In genomic region chr1:200530551-200531261, GRCh38 we compare ENCODE assay signal across 13 cellular contexts.
DNase-seq lines count a peak whose midpoint lies in the region; ATAC-seq and TF ChIP-seq lines count a peak whose summit lies in the region.
"Had no signal": no experiment of that assay in that cellular context is flagged by ENCODE, and none has a peak within 500 bp of the region (broad histone marks: within the 10 kb centered on the region; RNA-seq: fewer than 3 reads in every experiment).

No MANE protein-coding gene starts in this region.

- POLR2A ChIA-PET in activated CD8-positive, alpha-beta T cell treated with anti-CD3 and anti-CD28 coated beads for 36 hours (lab: Charles Lee): no interaction called here

- H3K4me3 Mint-ChIP-seq in activated CD8-positive, alpha-beta T cell treated with anti-CD3 and anti-CD28 coated beads for 36 hours: no peak overlapping the region

- CTCF ChIA-PET in activated CD8-positive, alpha-beta T cell treated with anti-CD3 and anti-CD28 coated beads for 36 hours (lab: Charles Lee): interaction anchor here (1.1 to 2.0 kb wide), 2 partner anchors 205 to 845 kb away, joined by 3 to 4 read pairs; no protein-coding TSS in a partner anchor

- ATAC-seq in activated CD8-positive, alpha-beta T cell treated with anti-CD3 and anti-CD28 coated beads for 36 hours: peak; percentile 90
- ATAC-seq: left colon had no signal

- peaks cover 28% of the 10 kb centered on the region for H3K4me1 Mint-ChIP-seq in activated CD8-positive, alpha-beta T cell treated with anti-CD3 and anti-CD28 coated beads for 36 hours (ENCODE audit: low read depth)

- no peak overlapping the region for H3K27ac ChIP-seq in effector memory CD4-positive, alpha-beta T cell (ENCODE audit: insufficient read depth, low read length, poor library complexity, severe bottlenecking)
- H3K27ac ChIP-seq in coronary artery (no peak overlapping the region), sigmoid colon (no peak overlapping the region)
- H3K27ac ChIP-seq: adrenal gland had no signal

- no peaks in the 10 kb centered on the region for H3K36me3 Mint-ChIP-seq in activated CD8-positive, alpha-beta T cell treated with anti-CD3 and anti-CD28 coated beads for 36 hours (ENCODE audit: low read depth)

- no peaks in the 10 kb centered on the region for H3K9me3 Mint-ChIP-seq in activated CD8-positive, alpha-beta T cell treated with anti-CD3 and anti-CD28 coated beads for 36 hours

- peaks cover 6% of the 10 kb centered on the region for H3K4me1 ChIP-seq in effector memory CD4-positive, alpha-beta T cell (ENCODE audit: control insufficient read depth, insufficient read depth, low read length, poor library complexity, severe bottlenecking)
- H3K4me1 ChIP-seq in sigmoid colon: no peaks in the 10 kb centered on the region
- H3K4me1 ChIP-seq: adrenal gland had no signal

- intact Hi-C loops in activated CD8-positive, alpha-beta T cell treated with anti-CD3 and anti-CD28 coated beads for 36 hours (cut with micrococcal nuclease): no loop called here
- intact Hi-C loops in sigmoid colon (cut with DNase I): no loop called here

- no peak for TF ChIP-seq CTCF in activated CD8-positive, alpha-beta T cell treated with anti-CD3 and anti-CD28 coated beads for 36 hours (IDR thresholded peaks at IDR 0.05)
- TF ChIP-seq CTCF in coronary artery (IDR thresholded peaks at IDR 0.05) (no peak), sigmoid colon (IDR thresholded peaks at IDR 0.05) (no peak)

- 52 to 64% methylated on average over 7 of the region's 7 CpGs for WGBS in sigmoid colon, 2 donors

- H3K36me3 ChIP-seq in effector memory CD4-positive, alpha-beta T cell (ENCODE audit: control insufficient read depth, insufficient read depth, low read length): no peaks in the 10 kb centered on the region
- no peaks in the 10 kb centered on the region for H3K36me3 ChIP-seq in sigmoid colon
- H3K36me3 ChIP-seq: adrenal gland had no signal

- no peak for TF ChIP-seq POLR2A in sigmoid colon (IDR thresholded peaks at IDR 0.05)

- H3K4me3 ChIP-seq in effector memory CD4-positive, alpha-beta T cell (ENCODE audit: insufficient read depth, low read depth, low read length, poor library complexity, severe bottlenecking): no peak overlapping the region
- H3K4me3 ChIP-seq in coronary artery (no peak overlapping the region), sigmoid colon (no peak overlapping the region)
- H3K4me3 ChIP-seq: adrenal gland had no signal

- TF ChIP-seq EP300 in sigmoid colon (IDR thresholded peaks at IDR 0.05): no peak

- H3K9me3 ChIP-seq in effector memory CD4-positive, alpha-beta T cell (ENCODE audit: control insufficient read depth, low read length): no peaks in the 10 kb centered on the region
- H3K9me3 ChIP-seq in sigmoid colon: no peaks in the 10 kb centered on the region
- H3K9me3 ChIP-seq: adrenal gland had no signal

- H3K27ac Mint-ChIP-seq in activated CD8-positive, alpha-beta T cell treated with anti-CD3 and anti-CD28 coated beads for 36 hours: no peak overlapping the region

- no peaks in the 10 kb centered on the region for H3K27me3 ChIP-seq in effector memory CD4-positive, alpha-beta T cell (replicated peaks; ENCODE audit: control insufficient read depth, insufficient read depth, low read length, poor library complexity, severe bottlenecking)
- peaks cover 0 to 3% (median 0%) of the 10 kb centered on the region in 3 donors for H3K27me3 ChIP-seq in sigmoid colon
- H3K27me3 ChIP-seq: adrenal gland had no signal

- no peaks in the 10 kb centered on the region for H3K27me3 Mint-ChIP-seq in activated CD8-positive, alpha-beta T cell treated with anti-CD3 and anti-CD28 coated beads for 36 hours

- DNase-seq in RPMI8226 (peak; percentile 45), NCI-H187 (lab: John Stamatoyannopoulos, UW) (no peak), coronary artery (ENCODE audit: low spot score) (no peak), sigmoid colon (no peak)
- peak; percentile 71 for DNase-seq in activated CD8-positive, alpha-beta T cell treated with anti-CD3 and anti-CD28 coated beads for 36 hours
- peak in 2 of 3 donors; percentile 5 to 12 for DNase-seq in effector memory CD4-positive, alpha-beta T cell
- peak; percentile 22 to 87 (median 63) for DNase-seq in stimulated activated naive CD4-positive, alpha-beta T cell (lab: John Stamatoyannopoulos, UW)
- DNase-seq: Calu3; left colon; NCI-H1436; NK-92 treated with Interleukin-12 subunit alpha and Interleukin-12 subunit beta, amount 100 ng/mL, for 24 hours; T1000 had no signal

Comparison
In these comparisons a context has a peak if more than half of its experiments do, and no peak if none do; other contexts are left out.
1. DNase-seq: peak in RPMI8226 (single experiment), activated CD8-positive, alpha-beta T cell treated with anti-CD3 and anti-CD28 coated beads for 36 hours (single experiment), effector memory CD4-positive, alpha-beta T cell (2 of 3) and stimulated activated naive CD4-positive, alpha-beta T cell (6 of 6); none in NCI-H187 (0 of 2), coronary artery (single experiment) and sigmoid colon (single experiment).